In the genomic region with DNA sequence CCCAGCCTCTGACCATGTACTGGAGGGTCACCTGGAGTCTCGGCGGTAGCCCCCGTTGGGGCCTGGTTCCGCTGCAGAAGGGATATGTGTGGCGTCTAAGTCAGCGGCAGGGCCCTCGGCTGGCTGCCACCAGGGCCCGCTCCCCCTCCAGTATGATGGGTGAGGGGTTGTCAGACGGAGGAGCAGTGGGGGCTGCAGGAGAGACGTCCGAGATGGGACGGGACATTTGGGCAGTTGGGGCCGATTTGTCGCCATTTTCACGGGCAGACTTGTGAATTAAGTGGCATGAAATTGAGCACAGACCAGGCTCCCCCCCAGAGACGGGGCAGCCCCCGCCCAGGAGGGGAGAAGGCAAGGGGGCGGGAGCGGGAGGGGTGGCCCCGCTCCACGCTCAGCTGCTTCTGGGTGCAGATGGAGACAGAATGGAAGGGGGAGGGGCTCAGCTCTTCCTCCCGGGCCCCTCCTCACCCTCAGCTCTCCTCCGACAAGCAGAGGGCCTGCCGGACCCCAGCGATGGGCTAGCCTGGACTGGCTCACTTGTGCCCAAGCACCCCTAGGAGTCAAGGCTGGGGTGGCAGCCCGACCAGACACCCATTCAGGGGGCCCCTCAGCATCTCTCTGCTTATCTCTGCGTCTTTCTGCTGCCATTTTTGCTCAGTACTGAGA, we compare ENCODE assay signal across 1 cellular context.
TF ChIP-seq lines count a peak whose summit lies in the region.

No MANE protein-coding gene starts in this region.

TF ChIP-seq in WTC11, 78 proteins besides CTCF, POLR2A, EP300 and RAD21 (continued from another document):
- TF ChIP-seq, protein P1, sequence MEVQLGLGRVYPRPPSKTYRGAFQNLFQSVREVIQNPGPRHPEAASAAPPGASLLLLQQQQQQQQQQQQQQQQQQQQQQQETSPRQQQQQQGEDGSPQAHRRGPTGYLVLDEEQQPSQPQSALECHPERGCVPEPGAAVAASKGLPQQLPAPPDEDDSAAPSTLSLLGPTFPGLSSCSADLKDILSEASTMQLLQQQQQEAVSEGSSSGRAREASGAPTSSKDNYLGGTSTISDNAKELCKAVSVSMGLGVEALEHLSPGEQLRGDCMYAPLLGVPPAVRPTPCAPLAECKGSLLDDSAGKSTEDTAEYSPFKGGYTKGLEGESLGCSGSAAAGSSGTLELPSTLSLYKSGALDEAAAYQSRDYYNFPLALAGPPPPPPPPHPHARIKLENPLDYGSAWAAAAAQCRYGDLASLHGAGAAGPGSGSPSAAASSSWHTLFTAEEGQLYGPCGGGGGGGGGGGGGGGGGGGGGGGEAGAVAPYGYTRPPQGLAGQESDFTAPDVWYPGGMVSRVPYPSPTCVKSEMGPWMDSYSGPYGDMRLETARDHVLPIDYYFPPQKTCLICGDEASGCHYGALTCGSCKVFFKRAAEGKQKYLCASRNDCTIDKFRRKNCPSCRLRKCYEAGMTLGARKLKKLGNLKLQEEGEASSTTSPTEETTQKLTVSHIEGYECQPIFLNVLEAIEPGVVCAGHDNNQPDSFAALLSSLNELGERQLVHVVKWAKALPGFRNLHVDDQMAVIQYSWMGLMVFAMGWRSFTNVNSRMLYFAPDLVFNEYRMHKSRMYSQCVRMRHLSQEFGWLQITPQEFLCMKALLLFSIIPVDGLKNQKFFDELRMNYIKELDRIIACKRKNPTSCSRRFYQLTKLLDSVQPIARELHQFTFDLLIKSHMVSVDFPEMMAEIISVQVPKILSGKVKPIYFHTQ (CRISPR knock-in tag; IDR thresholded peaks at IDR 0.05): no peak
- TF ChIP-seq, protein P2, sequence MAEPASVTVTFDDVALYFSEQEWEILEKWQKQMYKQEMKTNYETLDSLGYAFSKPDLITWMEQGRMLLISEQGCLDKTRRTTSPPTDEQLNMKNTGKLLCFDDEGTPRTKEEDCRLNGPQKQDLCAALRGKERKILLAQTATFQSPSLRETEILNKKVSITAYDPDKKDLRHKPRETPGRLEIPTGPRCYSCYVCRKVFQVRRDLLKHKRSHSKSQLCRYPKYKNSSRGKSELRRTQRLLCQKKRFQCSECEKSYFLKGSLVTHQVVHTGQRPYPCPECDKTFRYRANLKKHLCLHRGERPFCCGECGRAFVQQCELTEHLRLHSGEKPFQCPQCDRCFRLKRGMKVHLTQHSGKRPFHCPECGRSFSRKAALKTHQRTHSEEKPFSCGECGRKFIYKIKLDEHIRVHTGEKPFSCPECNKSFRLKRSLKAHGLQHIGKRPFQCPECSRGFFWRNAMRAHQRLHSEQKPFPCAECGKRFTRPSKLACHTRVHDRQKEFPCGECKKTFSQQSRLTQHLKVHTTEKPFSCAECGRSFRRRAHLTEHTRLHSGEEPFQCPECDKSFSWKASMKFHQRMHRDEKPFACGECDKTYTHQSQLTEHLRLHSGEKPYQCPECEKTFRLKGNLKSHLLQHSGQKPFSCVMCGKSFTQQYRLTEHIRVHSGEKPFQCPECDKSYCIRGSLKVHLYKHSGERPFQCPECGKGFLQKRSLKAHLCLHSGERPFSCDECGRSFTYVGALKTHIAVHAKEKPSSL (CRISPR knock-in tag; conservative IDR thresholded peaks at IDR 0.05): no peak
- TF ChIP-seq ZNF121 (CRISPR knock-in tag; IDR thresholded peaks at IDR 0.05) (no peak), MYBL2 (CRISPR knock-in tag; IDR thresholded peaks at IDR 0.05) (no peak), ESRRA (CRISPR knock-in tag; IDR thresholded peaks at IDR 0.05; ENCODE audit: borderline replicate concordance) (no peak)
- TF ChIP-seq, protein P3, sequence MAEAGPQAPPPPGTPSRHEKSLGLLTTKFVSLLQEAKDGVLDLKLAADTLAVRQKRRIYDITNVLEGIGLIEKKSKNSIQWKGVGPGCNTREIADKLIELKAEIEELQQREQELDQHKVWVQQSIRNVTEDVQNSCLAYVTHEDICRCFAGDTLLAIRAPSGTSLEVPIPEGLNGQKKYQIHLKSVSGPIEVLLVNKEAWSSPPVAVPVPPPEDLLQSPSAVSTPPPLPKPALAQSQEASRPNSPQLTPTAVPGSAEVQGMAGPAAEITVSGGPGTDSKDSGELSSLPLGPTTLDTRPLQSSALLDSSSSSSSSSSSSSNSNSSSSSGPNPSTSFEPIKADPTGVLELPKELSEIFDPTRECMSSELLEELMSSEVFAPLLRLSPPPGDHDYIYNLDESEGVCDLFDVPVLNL (CRISPR knock-in tag; IDR thresholded peaks at IDR 0.05; ENCODE audit: borderline replicate concordance, low read depth): no peak
- TF ChIP-seq, protein P4, sequence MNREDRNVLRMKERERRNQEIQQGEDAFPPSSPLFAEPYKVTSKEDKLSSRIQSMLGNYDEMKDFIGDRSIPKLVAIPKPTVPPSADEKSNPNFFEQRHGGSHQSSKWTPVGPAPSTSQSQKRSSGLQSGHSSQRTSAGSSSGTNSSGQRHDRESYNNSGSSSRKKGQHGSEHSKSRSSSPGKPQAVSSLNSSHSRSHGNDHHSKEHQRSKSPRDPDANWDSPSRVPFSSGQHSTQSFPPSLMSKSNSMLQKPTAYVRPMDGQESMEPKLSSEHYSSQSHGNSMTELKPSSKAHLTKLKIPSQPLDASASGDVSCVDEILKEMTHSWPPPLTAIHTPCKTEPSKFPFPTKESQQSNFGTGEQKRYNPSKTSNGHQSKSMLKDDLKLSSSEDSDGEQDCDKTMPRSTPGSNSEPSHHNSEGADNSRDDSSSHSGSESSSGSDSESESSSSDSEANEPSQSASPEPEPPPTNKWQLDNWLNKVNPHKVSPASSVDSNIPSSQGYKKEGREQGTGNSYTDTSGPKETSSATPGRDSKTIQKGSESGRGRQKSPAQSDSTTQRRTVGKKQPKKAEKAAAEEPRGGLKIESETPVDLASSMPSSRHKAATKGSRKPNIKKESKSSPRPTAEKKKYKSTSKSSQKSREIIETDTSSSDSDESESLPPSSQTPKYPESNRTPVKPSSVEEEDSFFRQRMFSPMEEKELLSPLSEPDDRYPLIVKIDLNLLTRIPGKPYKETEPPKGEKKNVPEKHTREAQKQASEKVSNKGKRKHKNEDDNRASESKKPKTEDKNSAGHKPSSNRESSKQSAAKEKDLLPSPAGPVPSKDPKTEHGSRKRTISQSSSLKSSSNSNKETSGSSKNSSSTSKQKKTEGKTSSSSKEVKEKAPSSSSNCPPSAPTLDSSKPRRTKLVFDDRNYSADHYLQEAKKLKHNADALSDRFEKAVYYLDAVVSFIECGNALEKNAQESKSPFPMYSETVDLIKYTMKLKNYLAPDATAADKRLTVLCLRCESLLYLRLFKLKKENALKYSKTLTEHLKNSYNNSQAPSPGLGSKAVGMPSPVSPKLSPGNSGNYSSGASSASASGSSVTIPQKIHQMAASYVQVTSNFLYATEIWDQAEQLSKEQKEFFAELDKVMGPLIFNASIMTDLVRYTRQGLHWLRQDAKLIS (CRISPR knock-in tag; IDR thresholded peaks at IDR 0.05; ENCODE audit: borderline replicate concordance): no peak
- TF ChIP-seq, protein P5, sequence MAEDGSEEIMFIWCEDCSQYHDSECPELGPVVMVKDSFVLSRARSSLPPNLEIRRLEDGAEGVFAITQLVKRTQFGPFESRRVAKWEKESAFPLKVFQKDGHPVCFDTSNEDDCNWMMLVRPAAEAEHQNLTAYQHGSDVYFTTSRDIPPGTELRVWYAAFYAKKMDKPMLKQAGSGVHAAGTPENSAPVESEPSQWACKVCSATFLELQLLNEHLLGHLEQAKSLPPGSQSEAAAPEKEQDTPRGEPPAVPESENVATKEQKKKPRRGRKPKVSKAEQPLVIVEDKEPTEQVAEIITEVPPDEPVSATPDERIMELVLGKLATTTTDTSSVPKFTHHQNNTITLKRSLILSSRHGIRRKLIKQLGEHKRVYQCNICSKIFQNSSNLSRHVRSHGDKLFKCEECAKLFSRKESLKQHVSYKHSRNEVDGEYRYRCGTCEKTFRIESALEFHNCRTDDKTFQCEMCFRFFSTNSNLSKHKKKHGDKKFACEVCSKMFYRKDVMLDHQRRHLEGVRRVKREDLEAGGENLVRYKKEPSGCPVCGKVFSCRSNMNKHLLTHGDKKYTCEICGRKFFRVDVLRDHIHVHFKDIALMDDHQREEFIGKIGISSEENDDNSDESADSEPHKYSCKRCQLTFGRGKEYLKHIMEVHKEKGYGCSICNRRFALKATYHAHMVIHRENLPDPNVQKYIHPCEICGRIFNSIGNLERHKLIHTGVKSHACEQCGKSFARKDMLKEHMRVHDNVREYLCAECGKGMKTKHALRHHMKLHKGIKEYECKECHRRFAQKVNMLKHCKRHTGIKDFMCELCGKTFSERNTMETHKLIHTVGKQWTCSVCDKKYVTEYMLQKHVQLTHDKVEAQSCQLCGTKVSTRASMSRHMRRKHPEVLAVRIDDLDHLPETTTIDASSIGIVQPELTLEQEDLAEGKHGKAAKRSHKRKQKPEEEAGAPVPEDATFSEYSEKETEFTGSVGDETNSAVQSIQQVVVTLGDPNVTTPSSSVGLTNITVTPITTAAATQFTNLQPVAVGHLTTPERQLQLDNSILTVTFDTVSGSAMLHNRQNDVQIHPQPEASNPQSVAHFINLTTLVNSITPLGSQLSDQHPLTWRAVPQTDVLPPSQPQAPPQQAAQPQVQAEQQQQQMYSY (CRISPR knock-in tag; IDR thresholded peaks at IDR 0.05): no peak
- TF ChIP-seq, protein P6, sequence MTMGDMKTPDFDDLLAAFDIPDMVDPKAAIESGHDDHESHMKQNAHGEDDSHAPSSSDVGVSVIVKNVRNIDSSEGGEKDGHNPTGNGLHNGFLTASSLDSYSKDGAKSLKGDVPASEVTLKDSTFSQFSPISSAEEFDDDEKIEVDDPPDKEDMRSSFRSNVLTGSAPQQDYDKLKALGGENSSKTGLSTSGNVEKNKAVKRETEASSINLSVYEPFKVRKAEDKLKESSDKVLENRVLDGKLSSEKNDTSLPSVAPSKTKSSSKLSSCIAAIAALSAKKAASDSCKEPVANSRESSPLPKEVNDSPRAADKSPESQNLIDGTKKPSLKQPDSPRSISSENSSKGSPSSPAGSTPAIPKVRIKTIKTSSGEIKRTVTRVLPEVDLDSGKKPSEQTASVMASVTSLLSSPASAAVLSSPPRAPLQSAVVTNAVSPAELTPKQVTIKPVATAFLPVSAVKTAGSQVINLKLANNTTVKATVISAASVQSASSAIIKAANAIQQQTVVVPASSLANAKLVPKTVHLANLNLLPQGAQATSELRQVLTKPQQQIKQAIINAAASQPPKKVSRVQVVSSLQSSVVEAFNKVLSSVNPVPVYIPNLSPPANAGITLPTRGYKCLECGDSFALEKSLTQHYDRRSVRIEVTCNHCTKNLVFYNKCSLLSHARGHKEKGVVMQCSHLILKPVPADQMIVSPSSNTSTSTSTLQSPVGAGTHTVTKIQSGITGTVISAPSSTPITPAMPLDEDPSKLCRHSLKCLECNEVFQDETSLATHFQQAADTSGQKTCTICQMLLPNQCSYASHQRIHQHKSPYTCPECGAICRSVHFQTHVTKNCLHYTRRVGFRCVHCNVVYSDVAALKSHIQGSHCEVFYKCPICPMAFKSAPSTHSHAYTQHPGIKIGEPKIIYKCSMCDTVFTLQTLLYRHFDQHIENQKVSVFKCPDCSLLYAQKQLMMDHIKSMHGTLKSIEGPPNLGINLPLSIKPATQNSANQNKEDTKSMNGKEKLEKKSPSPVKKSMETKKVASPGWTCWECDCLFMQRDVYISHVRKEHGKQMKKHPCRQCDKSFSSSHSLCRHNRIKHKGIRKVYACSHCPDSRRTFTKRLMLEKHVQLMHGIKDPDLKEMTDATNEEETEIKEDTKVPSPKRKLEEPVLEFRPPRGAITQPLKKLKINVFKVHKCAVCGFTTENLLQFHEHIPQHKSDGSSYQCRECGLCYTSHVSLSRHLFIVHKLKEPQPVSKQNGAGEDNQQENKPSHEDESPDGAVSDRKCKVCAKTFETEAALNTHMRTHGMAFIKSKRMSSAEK (CRISPR knock-in tag; IDR thresholded peaks at IDR 0.05; ENCODE audit: borderline replicate concordance): no peak
